ENCODE assay signal across 17 cellular contexts in genomic region chr4:100984901-100985300, GRCh38.
DNase-seq lines count a peak whose midpoint lies in the region; ATAC-seq and TF ChIP-seq lines count a peak whose summit lies in the region.
"Had no signal": no experiment of that assay in that cellular context is flagged by ENCODE, and none has a peak within 500 bp of the region (broad histone marks: within the 10 kb centered on the region; RNA-seq: fewer than 3 reads in every experiment).

No MANE protein-coding gene starts in this region.

- no peaks in the 10 kb centered on the region for H3K27me3 Mint-ChIP-seq in MCF 10A (ENCODE audit: insufficient read depth, unreplicated experiment)
- H3K27me3 Mint-ChIP-seq: stimulated activated naive CD8-positive, alpha-beta T cell treated with anti-CD3 and anti-CD28 coated beads, Interleukin-15, Interleukin-2, amounts not matched to agents 100 ng/mL and 50 ng/mL, for 24 hours had no signal

- no peak overlapping the region for H3K4me3 Mint-ChIP-seq in MCF 10A (ENCODE audit: unreplicated experiment)
- H3K4me3 Mint-ChIP-seq: stimulated activated naive CD8-positive, alpha-beta T cell treated with anti-CD3 and anti-CD28 coated beads, Interleukin-15, Interleukin-2, amounts not matched to agents 100 ng/mL and 50 ng/mL, for 24 hours had no signal

- no peaks in the 10 kb centered on the region for H3K27me3 ChIP-seq in breast epithelium
- H3K27me3 ChIP-seq: right lobe of liver had no signal

- intact Hi-C loops in MCF 10A (cut with micrococcal nuclease) (no loop called here), breast epithelium (cut with DNase I; ENCODE audit: low total_unique reads) (no loop called here)

- peaks cover 21% of the 10 kb centered on the region for H3K4me1 Mint-ChIP-seq in MCF 10A (ENCODE audit: insufficient read depth, unreplicated experiment)

- TF ChIP-seq CTCF in MCF 10A (IDR thresholded peaks at IDR 0.05; ENCODE audit: unreplicated experiment) (no peak), breast epithelium (IDR thresholded peaks at IDR 0.05) (no peak)

- H3K4me1 ChIP-seq in breast epithelium, result peaks cover 0 to 6% of the 10 kb centered on the region in 2 donors

- ATAC-seq in HG02610 (IDR thresholded peaks at IDR 0.05; ENCODE audit: unreplicated experiment) (no peak), GM21717 (IDR thresholded peaks at IDR 0.05; ENCODE audit: unreplicated experiment) (no peak), GM18868 (IDR thresholded peaks at IDR 0.05; ENCODE audit: unreplicated experiment) (no peak)
- ATAC-seq: right lobe of liver had no signal

- no peaks in the 10 kb centered on the region for H3K36me3 ChIP-seq in breast epithelium
- H3K36me3 ChIP-seq: right lobe of liver had no signal

- H3K9me3 Mint-ChIP-seq in MCF 10A (ENCODE audit: unreplicated experiment), result no peaks in the 10 kb centered on the region
- H3K9me3 Mint-ChIP-seq: stimulated activated naive CD8-positive, alpha-beta T cell treated with anti-CD3 and anti-CD28 coated beads, Interleukin-15, Interleukin-2, amounts not matched to agents 100 ng/mL and 50 ng/mL, for 24 hours had no signal

- DNase-seq in MCF 10A (ENCODE audit: unreplicated experiment) (peak; percentile 49), breast epithelium (ENCODE audit: low spot score in 2 of 2) (no peak), astrocyte of the hippocampus (ENCODE audit: low read depth, low spot score) (peak; percentile 67), glomerular visceral epithelial cell (ENCODE audit: extremely low spot score) (peak; percentile 53), NCI-H2029 treated with DMSO at 0.1 percent for 48 hours (lab: John Stamatoyannopoulos, UW) (no peak)
- DNase-seq: Caco-2; central memory CD4-positive, alpha-beta T cell; hippocampal formation; MV-4-11; NCI-H2227 treated with DMSO at 0.1 percent for 48 hours; right lobe of liver had no signal

- H3K27ac ChIP-seq in breast epithelium, result no peak overlapping the region
- H3K27ac ChIP-seq: 22Rv1, right lobe of liver, VCaP had no signal

- POLR2A ChIA-PET in MCF 10A (lab: Yijun Ruan, JAX), result interaction anchor here (0.7 to 0.9 kb wide), 2 partner anchors 24 to 136 kb away, joined by 3 read pairs; no protein-coding TSS in a partner anchor

- H3K9me3 ChIP-seq in breast epithelium, result no peaks in the 10 kb centered on the region
- H3K9me3 ChIP-seq: Caco-2, right lobe of liver had no signal

- peak overlapping the region; percentile 61 for H3K27ac Mint-ChIP-seq in MCF 10A (ENCODE audit: low read depth, unreplicated experiment)
- H3K27ac Mint-ChIP-seq: stimulated activated naive CD8-positive, alpha-beta T cell treated with anti-CD3 and anti-CD28 coated beads, Interleukin-15, Interleukin-2, amounts not matched to agents 100 ng/mL and 50 ng/mL, for 24 hours had no signal

- no TSS peak for BruUV-seq in MCF 10A (replicated peaks; lab: Mats Ljungman, UMichigan)

- no peak for TF ChIP-seq POLR2A in breast epithelium (IDR thresholded peaks at IDR 0.05)

- H3K36me3 Mint-ChIP-seq in MCF 10A (ENCODE audit: insufficient read depth, unreplicated experiment), result no peaks in the 10 kb centered on the region

- H3K4me3 ChIP-seq in breast epithelium, result no peak overlapping the region
- H3K4me3 ChIP-seq: right lobe of liver had no signal

- CTCF ChIA-PET in MCF 10A (lab: Yijun Ruan, JAX), result no interaction called here

Comparison
In these comparisons a context has a peak if more than half of its experiments do, and no peak if none do; other contexts are left out.
1. DNase-seq: peak in MCF 10A (single experiment), astrocyte of the hippocampus (single experiment) and glomerular visceral epithelial cell (single experiment); none in breast epithelium (0 of 2) and NCI-H2029 treated with DMSO at 0.1 percent for 48 hours (single experiment).